In genomic region chr2:74529357-74530238, GRCh38 we compare ENCODE assay signal across 1 cellular context.
TF ChIP-seq lines count a peak whose summit lies in the region.

Gene AUP1 (minus strand): TSS chr2:74529706. CDS start chr2:74529629, 77 bp downstream.
Gene HTRA2 (plus strand): TSS chr2:74529933. CDS start chr2:74530007, 74 bp downstream.

TF ChIP-seq in WTC11, 78 proteins besides CTCF, POLR2A, EP300 and RAD21 (continued from another document):
- TF ChIP-seq, protein P1, sequence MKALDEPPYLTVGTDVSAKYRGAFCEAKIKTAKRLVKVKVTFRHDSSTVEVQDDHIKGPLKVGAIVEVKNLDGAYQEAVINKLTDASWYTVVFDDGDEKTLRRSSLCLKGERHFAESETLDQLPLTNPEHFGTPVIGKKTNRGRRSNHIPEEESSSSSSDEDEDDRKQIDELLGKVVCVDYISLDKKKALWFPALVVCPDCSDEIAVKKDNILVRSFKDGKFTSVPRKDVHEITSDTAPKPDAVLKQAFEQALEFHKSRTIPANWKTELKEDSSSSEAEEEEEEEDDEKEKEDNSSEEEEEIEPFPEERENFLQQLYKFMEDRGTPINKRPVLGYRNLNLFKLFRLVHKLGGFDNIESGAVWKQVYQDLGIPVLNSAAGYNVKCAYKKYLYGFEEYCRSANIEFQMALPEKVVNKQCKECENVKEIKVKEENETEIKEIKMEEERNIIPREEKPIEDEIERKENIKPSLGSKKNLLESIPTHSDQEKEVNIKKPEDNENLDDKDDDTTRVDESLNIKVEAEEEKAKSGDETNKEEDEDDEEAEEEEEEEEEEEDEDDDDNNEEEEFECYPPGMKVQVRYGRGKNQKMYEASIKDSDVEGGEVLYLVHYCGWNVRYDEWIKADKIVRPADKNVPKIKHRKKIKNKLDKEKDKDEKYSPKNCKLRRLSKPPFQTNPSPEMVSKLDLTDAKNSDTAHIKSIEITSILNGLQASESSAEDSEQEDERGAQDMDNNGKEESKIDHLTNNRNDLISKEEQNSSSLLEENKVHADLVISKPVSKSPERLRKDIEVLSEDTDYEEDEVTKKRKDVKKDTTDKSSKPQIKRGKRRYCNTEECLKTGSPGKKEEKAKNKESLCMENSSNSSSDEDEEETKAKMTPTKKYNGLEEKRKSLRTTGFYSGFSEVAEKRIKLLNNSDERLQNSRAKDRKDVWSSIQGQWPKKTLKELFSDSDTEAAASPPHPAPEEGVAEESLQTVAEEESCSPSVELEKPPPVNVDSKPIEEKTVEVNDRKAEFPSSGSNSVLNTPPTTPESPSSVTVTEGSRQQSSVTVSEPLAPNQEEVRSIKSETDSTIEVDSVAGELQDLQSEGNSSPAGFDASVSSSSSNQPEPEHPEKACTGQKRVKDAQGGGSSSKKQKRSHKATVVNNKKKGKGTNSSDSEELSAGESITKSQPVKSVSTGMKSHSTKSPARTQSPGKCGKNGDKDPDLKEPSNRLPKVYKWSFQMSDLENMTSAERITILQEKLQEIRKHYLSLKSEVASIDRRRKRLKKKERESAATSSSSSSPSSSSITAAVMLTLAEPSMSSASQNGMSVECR (CRISPR knock-in tag; IDR thresholded peaks at IDR 0.05; ENCODE audit: borderline replicate concordance): no peak
- TF ChIP-seq TCF7 (CRISPR knock-in tag; IDR thresholded peaks at IDR 0.05; ENCODE audit: low read depth) (no peak), ATF2 (CRISPR knock-in tag; IDR thresholded peaks at IDR 0.05; ENCODE audit: borderline replicate concordance, low read depth) (no peak), E2F5 (CRISPR knock-in tag; IDR thresholded peaks at IDR 0.05) (peak; percentile 71; the same call in 1 of the 2 replicates), GABPB1 (CRISPR knock-in tag; IDR thresholded peaks at IDR 0.05) (peak; percentile 73), ATF6 (CRISPR knock-in tag; IDR thresholded peaks at IDR 0.05) (no peak), RORB (CRISPR knock-in tag; IDR thresholded peaks at IDR 0.05) (no peak), TEAD4 (CRISPR knock-in tag; IDR thresholded peaks at IDR 0.05) (0 out of 2 replicates have a peak, but pooled peaks have one; percentile 67), HMGXB4 (CRISPR knock-in tag; IDR thresholded peaks at IDR 0.05) (peak; percentile 91; the same call in 1 of the 2 replicates)
TF ChIP-seq in WTC11: peak in this region for 24.
